In the genomic region with DNA sequence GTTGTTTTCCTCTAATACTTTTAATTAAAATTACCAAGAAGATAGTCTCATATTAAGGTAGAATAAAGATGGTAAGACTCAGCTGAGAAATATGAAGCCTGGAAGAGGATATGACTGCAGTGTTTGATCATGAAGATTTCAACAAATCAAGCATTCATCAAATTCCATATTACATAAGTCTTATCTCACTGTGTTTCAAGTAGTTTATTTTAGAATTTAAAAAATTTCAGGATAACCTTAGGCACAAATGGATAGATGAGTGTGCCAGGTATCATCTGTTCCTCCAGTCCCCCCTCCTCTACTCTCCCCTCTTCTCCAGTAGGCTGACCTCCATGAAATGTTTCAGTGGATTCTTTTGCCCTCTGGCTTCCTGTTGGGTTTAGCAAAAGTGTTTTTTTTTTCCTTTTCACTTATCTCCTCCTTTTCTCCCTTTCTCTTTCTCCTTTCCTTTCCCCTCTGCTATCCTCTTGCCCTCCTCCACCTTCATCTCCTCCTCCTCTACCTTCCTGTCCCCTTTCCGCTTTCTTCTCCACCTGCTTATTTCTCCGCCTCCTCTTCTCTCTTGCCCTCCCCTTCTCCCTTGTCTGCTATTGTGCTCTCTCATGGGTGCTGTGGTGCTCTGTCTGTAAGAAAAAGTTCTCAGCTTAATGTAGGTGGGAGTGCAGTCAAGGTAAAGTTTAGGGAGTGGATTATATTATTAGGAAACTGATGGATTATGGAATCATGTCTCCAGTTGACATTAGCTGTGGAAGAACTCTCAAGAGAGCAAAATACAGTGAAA, we compare ENCODE assay signal across 15 cellular contexts.
A peak's percentile ranks its signal among the peaks of the same experiment; 100 is the strongest.
DNase-seq lines count a peak whose midpoint lies in the region; ATAC-seq and TF ChIP-seq lines count a peak whose summit lies in the region.
"Had no signal": no experiment of that assay in that cellular context is flagged by ENCODE, and none has a peak within 500 bp of the region (broad histone marks: within the 10 kb centered on the region; RNA-seq: fewer than 3 reads in every experiment).

No MANE protein-coding gene starts in this region.

- peak overlapping the region; percentile 91 for H3K4ac ChIP-seq in IMR-90 (ENCODE audit: low read depth, low read length)

- intact Hi-C loops in IMR-90 (cut with micrococcal nuclease) = loop anchor here (5.0 kb wide), 1 partner anchor 49 kb away; no protein-coding TSS in a partner anchor

- no peak for TF ChIP-seq RAD21 in IMR-90 (IDR thresholded peaks at IDR 0.05; ENCODE audit: low read length)

- peak overlapping the region; percentile 49 for H4K91ac ChIP-seq in IMR-90 (ENCODE audit: insufficient read depth, low read depth, low read length)

- H3K4me1 ChIP-seq in IMR-90 (ENCODE audit: control insufficient read depth, insufficient read depth, low read length) = peaks cover 15% of the 10 kb centered on the region

- peak overlapping the region; percentile 58 for H3K27ac ChIP-seq in IMR-90 (ENCODE audit: insufficient read depth, low read length)
- peak overlapping the region; percentile 33 for H3K27ac ChIP-seq in caudate nucleus (ENCODE audit: low read depth, low read length)
- H3K27ac ChIP-seq: adrenal gland had no signal

- no peak overlapping the region for H3K9ac ChIP-seq in IMR-90 (ENCODE audit: low read depth, low read length)

- peaks cover 7 to 28% of the 10 kb centered on the region in 2 experiments; a peak in 3 of 4 replicates for H3K79me1 ChIP-seq in IMR-90 (ENCODE audit: low read depth in 1 of 2, low read length in 2 of 2)

- H3K4me3 ChIP-seq in AG10803 (ENCODE audit: low read length) (no peak overlapping the region), IMR-90 (ENCODE audit: insufficient read depth, low read depth, low read length) (no peak overlapping the region)
- H3K4me3 ChIP-seq: adrenal gland had no signal

- POLR2A ChIA-PET in IMR-90 (lab: Charles Lee; ENCODE audit: unreplicated experiment) = no interaction called here

- H3K9me1 ChIP-seq in IMR-90 (ENCODE audit: insufficient read depth, low read length) = peaks cover 5% of the 10 kb centered on the region; the same call in 1 of the 2 replicates

- TF ChIP-seq POLR2A in IMR-90 (IDR thresholded peaks at IDR 0.05; ENCODE audit: low read depth, low read length) = no peak

- no CpG with 5 or more reads among the region's 2 CpGs for WGBS in IMR-90 (ENCODE audit: extremely low coverage in 2 of 2, insufficient read length in 1 of 2), 2 experiments

- H4K20me1 ChIP-seq in IMR-90 (ENCODE audit: insufficient read depth, low read length) = no peaks in the 10 kb centered on the region

- dilution Hi-C loops in IMR-90 (cut with HindIII; ENCODE audit: low sequenced_read_pairs, unreplicated experiment) = no loop called here

- peak overlapping the region; percentile 42 for H2AK9ac ChIP-seq in IMR-90 (replicated peaks; ENCODE audit: low read depth, low read length, poor library complexity)

- peak overlapping the region; percentile 82; the same call in 1 of the 2 replicates for H2AK5ac ChIP-seq in IMR-90 (ENCODE audit: low read depth, low read length)

- H3K18ac ChIP-seq in IMR-90 (ENCODE audit: low read depth, low read length) = peak overlapping the region; percentile 66; the same call in 1 of the 2 replicates

- TF ChIP-seq CTCF in AG10803 (conservative IDR thresholded peaks at IDR 0.05; ENCODE audit: low read length) = no peak
- TF ChIP-seq CTCF in IMR-90 (conservative IDR thresholded peaks at IDR 0.05; ENCODE audit: low read depth, low read length) = no peak

- H4K8ac ChIP-seq in IMR-90 (ENCODE audit: low read depth in 2 of 2, low read length in 2 of 2) = peak overlapping the region; percentile 19 to 32; a peak in 2 of 4 replicates

- in situ Hi-C loops in IMR-90 (cut with MboI; ENCODE audit: low sequenced_read_pairs) = no loop called here

- H2BK15ac ChIP-seq in IMR-90 (ENCODE audit: low read depth, low read length) = peak overlapping the region; percentile 53; the same call in 1 of the 3 replicates

- no peaks in the 10 kb centered on the region for H3K27me3 ChIP-seq in IMR-90 (ENCODE audit: control insufficient read depth, insufficient read depth, low read length)
- H3K27me3 ChIP-seq: adrenal gland had no signal

- BruUV-seq in IMR-90 (replicated peaks; lab: Mats Ljungman, UMichigan) = no TSS peak

- H4K5ac ChIP-seq in IMR-90 (ENCODE audit: low read depth, low read length) = no peak overlapping the region; the same call in 1 of the 2 replicates

- peak overlapping the region; percentile 90 for H2BK5ac ChIP-seq in IMR-90 (ENCODE audit: low read depth, low read length, poor library complexity, severe bottlenecking)

- H3K9me3 ChIP-seq in IMR-90 (ENCODE audit: control insufficient read depth, insufficient read depth, low read length) = no peaks in the 10 kb centered on the region
- H3K9me3 ChIP-seq: adrenal gland had no signal

- DNase-seq in AG10803 (ENCODE audit: low read depth) (peak; percentile 12), IMR-90 (peak; percentile 43), caudate nucleus (lab: John Stamatoyannopoulos, UW) (peak in 15 of 61 donors; percentile 6 to 81 (median 16)), non-pigmented ciliary epithelial cell (ENCODE audit: low read depth) (peak; percentile 34), NCI-H146 treated with DMSO at 0.1 percent for 48 hours (lab: John Stamatoyannopoulos, UW; ENCODE audit: unreplicated experiment) (no peak), iPS-NIHi11 (ENCODE audit: low spot score) (no peak)
- no peak for DNase-seq in stimulated activated CD4-positive, alpha-beta T cell treated with anti-CD3 and anti-CD28 coated beads, Interleukin-2, amount 100 ng/mL, for 24 hours
- DNase-seq: activated CD4-positive, CD25-positive, alpha-beta regulatory T cell; activated CD8-positive, alpha-beta T cell treated with anti-CD3 and anti-CD28 coated beads, Interleukin-2, amount 10 ng/mL, durations not matched to agents 7 days and 5 days; adrenal gland; left ventricle myocardium superior; NCI-H187; NCI-H345; stimulated activated naive CD8-positive, alpha-beta T cell treated with anti-CD3 and anti-CD28 coated beads, Interleukin-15, amount 100 ng/mL, for 72 hours had no signal

- peak overlapping the region; percentile 71 for H2BK120ac ChIP-seq in IMR-90 (ENCODE audit: low read depth, low read length)

- no peak overlapping the region for H3K23ac ChIP-seq in IMR-90 (ENCODE audit: low read depth, low read length)

- H3K14ac ChIP-seq in IMR-90 (replicated peaks; ENCODE audit: low read depth, low read length) = peak overlapping the region; percentile 82

- ATAC-seq in IMR-90 (ENCODE audit: low read depth) (peak; percentile 31), GM18517 (IDR thresholded peaks at IDR 0.05; ENCODE audit: unreplicated experiment) (no peak)
- ATAC-seq: activated CD8-positive, alpha-beta T cell treated with anti-CD3 and anti-CD28 coated beads, Interleukin-2, amount 10 ng/mL, durations not matched to agents 7 days and 5 days; left ventricle myocardium superior; stimulated activated naive CD8-positive, alpha-beta T cell treated with anti-CD3 and anti-CD28 coated beads, Interleukin-15, amount 100 ng/mL, for 72 hours had no signal

- H2AFZ ChIP-seq in IMR-90 (replicated peaks; ENCODE audit: low read length, poor library complexity) = no peak overlapping the region

- H3K4me2 ChIP-seq in IMR-90 (ENCODE audit: low read depth, low read length) = no peak overlapping the region

- peaks cover 5% of the 10 kb centered on the region for H3K36me3 ChIP-seq in IMR-90 (ENCODE audit: control insufficient read depth, insufficient read depth, low read length)

- H2BK20ac ChIP-seq in IMR-90 (ENCODE audit: low read depth, low read length) = peak overlapping the region; percentile 87

- H3K56ac ChIP-seq in IMR-90 (ENCODE audit: extremely low read depth, insufficient read depth, low read length) = no peak overlapping the region

- CTCF ChIA-PET in IMR-90 (lab: Yijun Ruan, JAX) = interaction anchor here (0.6 kb wide), 1 partner anchor 62 kb away, joined by 5 read pairs; no protein-coding TSS in a partner anchor

TF ChIP-seq in IMR-90, 13 proteins besides CTCF, POLR2A, EP300 and RAD21:
- TF ChIP-seq RFX5 (IDR thresholded peaks at IDR 0.05; ENCODE audit: low read depth, low read length) = no peak
- no peak for TF ChIP-seq RCOR1 (IDR thresholded peaks at IDR 0.05; ENCODE audit: insufficient replicate concordance, low read length)
- no peak for TF ChIP-seq BHLHE40 (IDR thresholded peaks at IDR 0.05; ENCODE audit: low read depth, low read length)
- no peak for TF ChIP-seq CEBPB (IDR thresholded peaks at IDR 0.05; ENCODE audit: low read depth, low read length)
- no peak for TF ChIP-seq NFE2L2 (IDR thresholded peaks at IDR 0.05; ENCODE audit: low read depth, low read length)
- TF ChIP-seq MAFK (IDR thresholded peaks at IDR 0.05; ENCODE audit: low read depth, low read length) = no peak
- no peak for TF ChIP-seq CHD1 (IDR thresholded peaks at IDR 0.05; ENCODE audit: low read depth, low read length)
- TF ChIP-seq MAZ (IDR thresholded peaks at IDR 0.05; ENCODE audit: borderline replicate concordance, low read depth, low read length) = no peak
- no peak for TF ChIP-seq FOS (IDR thresholded peaks at IDR 0.05; ENCODE audit: low read depth, low read length)
- TF ChIP-seq MXI1 (IDR thresholded peaks at IDR 0.05; ENCODE audit: borderline replicate concordance, low read depth, low read length) = no peak
- no peak for TF ChIP-seq SMC3 (IDR thresholded peaks at IDR 0.05; ENCODE audit: low read depth, low read length)
- TF ChIP-seq, protein P1, sequence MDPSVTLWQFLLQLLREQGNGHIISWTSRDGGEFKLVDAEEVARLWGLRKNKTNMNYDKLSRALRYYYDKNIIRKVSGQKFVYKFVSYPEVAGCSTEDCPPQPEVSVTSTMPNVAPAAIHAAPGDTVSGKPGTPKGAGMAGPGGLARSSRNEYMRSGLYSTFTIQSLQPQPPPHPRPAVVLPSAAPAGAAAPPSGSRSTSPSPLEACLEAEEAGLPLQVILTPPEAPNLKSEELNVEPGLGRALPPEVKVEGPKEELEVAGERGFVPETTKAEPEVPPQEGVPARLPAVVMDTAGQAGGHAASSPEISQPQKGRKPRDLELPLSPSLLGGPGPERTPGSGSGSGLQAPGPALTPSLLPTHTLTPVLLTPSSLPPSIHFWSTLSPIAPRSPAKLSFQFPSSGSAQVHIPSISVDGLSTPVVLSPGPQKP (IDR thresholded peaks at IDR 0.05; ENCODE audit: borderline replicate concordance, low read depth, low read length) = no peak
- TF ChIP-seq, protein P2, sequence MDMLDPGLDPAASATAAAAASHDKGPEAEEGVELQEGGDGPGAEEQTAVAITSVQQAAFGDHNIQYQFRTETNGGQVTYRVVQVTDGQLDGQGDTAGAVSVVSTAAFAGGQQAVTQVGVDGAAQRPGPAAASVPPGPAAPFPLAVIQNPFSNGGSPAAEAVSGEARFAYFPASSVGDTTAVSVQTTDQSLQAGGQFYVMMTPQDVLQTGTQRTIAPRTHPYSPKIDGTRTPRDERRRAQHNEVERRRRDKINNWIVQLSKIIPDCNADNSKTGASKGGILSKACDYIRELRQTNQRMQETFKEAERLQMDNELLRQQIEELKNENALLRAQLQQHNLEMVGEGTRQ (IDR thresholded peaks at IDR 0.05; ENCODE audit: low read depth, low read length) = no peak

Comparison
In these comparisons a context has a peak if more than half of its experiments do, and no peak if none do; other contexts are left out.
1. DNase-seq: peak in AG10803 (single experiment), IMR-90 (single experiment) and non-pigmented ciliary epithelial cell (single experiment); none in stimulated activated CD4-positive, alpha-beta T cell treated with anti-CD3 and anti-CD28 coated beads, Interleukin-2, amount 100 ng/mL, for 24 hours (0 of 2), NCI-H146 treated with DMSO at 0.1 percent for 48 hours (single experiment) and iPS-NIHi11 (single experiment).